Comparison of ENCODE assay signal across 2 cellular contexts in genomic region chr11:7657306-7658025, GRCh38.
TF ChIP-seq lines count a peak whose summit lies in the region.

No MANE protein-coding gene starts in this region.

TF ChIP-seq in GM23338, 12 proteins besides CTCF, POLR2A, EP300 and RAD21:
- no peak for TF ChIP-seq STAT1 (IDR thresholded peaks at IDR 0.05; ENCODE audit: unreplicated experiment)
- no peak for TF ChIP-seq CREB1 (CRISPR knock-in tag; IDR thresholded peaks at IDR 0.05; ENCODE audit: low read depth)
- no peak for TF ChIP-seq EZH2phosphoT487 (IDR thresholded peaks at IDR 0.05; ENCODE audit: unreplicated experiment)
- TF ChIP-seq REST (IDR thresholded peaks at IDR 0.05; ENCODE audit: unreplicated experiment): no peak
- no peak for TF ChIP-seq NANOG (IDR thresholded peaks at IDR 0.05; ENCODE audit: borderline replicate concordance)
- TF ChIP-seq ZNF114 (CRISPR knock-in tag; IDR thresholded peaks at IDR 0.05): no peak
- no peak for TF ChIP-seq POLR2AphosphoS5 (IDR thresholded peaks at IDR 0.05; ENCODE audit: low read depth)
- no peak for TF ChIP-seq ZNF462 (CRISPR knock-in tag; IDR thresholded peaks at IDR 0.05)
- no peak for TF ChIP-seq JUNB (IDR thresholded peaks at IDR 0.05; ENCODE audit: unreplicated experiment)
- TF ChIP-seq ETS1 (IDR thresholded peaks at IDR 0.05): no peak

TF ChIP-seq in HepG2, 621 proteins besides CTCF, POLR2A, EP300 and RAD21:
- TF ChIP-seq TEF (CRISPR knock-in tag; IDR thresholded peaks at IDR 0.05): no peak
- peak; percentile 23; the same call in 1 of the 2 replicates for TF ChIP-seq SPEN (CRISPR knock-in tag; IDR thresholded peaks at IDR 0.05; ENCODE audit: low read depth)
- no peak for TF ChIP-seq MLLT10 (CRISPR knock-in tag; IDR thresholded peaks at IDR 0.05)
- 0 out of 2 replicates have a peak, but pooled peaks have one; percentile 46 for TF ChIP-seq BHLHE40 (IDR thresholded peaks at IDR 0.05; ENCODE audit: low read length)
- TF ChIP-seq ZNF580 (CRISPR knock-in tag; IDR thresholded peaks at IDR 0.05; ENCODE audit: borderline replicate concordance, low read depth): 0 out of 2 replicates have a peak, but pooled peaks have one; percentile 32
- 0 out of 2 replicates have a peak, but pooled peaks have one; percentile 17 for TF ChIP-seq MED1 (CRISPR knock-in tag; IDR thresholded peaks at IDR 0.05)
- no peak for TF ChIP-seq BRCA1 (CRISPR knock-in tag; IDR thresholded peaks at IDR 0.05)
- peak; percentile 91 for TF ChIP-seq STAG1 (CRISPR knock-in tag; IDR thresholded peaks at IDR 0.05)
- TF ChIP-seq ZFY (CRISPR knock-in tag; IDR thresholded peaks at IDR 0.05): peak; percentile 39; the same call in 1 of the 2 replicates
- no peak for TF ChIP-seq HMG20B (CRISPR knock-in tag; conservative IDR thresholded peaks at IDR 0.05)
- TF ChIP-seq SMC3 (IDR thresholded peaks at IDR 0.05; ENCODE audit: low read length): peak; percentile 70
- no peak for TF ChIP-seq ZNF781 (CRISPR knock-in tag; IDR thresholded peaks at IDR 0.05; ENCODE audit: borderline replicate concordance, not compliant biosample characterization)
- TF ChIP-seq SALL1 (CRISPR knock-in tag; IDR thresholded peaks at IDR 0.05): peak; percentile 34; the same call in 1 of the 2 replicates
- 0 out of 4 replicates have a peak, but pooled peaks of 1 of the 2 experiments have one; percentile 27 for TF ChIP-seq HMGXB4 (CRISPR knock-in tag; IDR thresholded peaks at IDR 0.05; ENCODE audit: borderline replicate concordance in 1 of 2, low read depth in 1 of 2)
- peak; percentile 7; the same call in 1 of the 2 replicates for TF ChIP-seq ZFP91 (CRISPR knock-in tag; IDR thresholded peaks at IDR 0.05; ENCODE audit: borderline replicate concordance)
- TF ChIP-seq ZNF567 (CRISPR knock-in tag; IDR thresholded peaks at IDR 0.05; ENCODE audit: borderline replicate concordance): no peak
- TF ChIP-seq SAP130 (CRISPR knock-in tag; IDR thresholded peaks at IDR 0.05; ENCODE audit: low read depth): peak; percentile 27; the same call in 1 of the 2 replicates
- TF ChIP-seq ZNF256 (CRISPR knock-in tag; conservative IDR thresholded peaks at IDR 0.05): no peak
- TF ChIP-seq ZNF788 (CRISPR knock-in tag; IDR thresholded peaks at IDR 0.05; ENCODE audit: borderline replicate concordance): peak; percentile 38; the same call in 1 of the 2 replicates
- 0 out of 2 replicates have a peak, but pooled peaks have one; percentile 19 for TF ChIP-seq ETV6 (CRISPR knock-in tag; conservative IDR thresholded peaks at IDR 0.05)
- no peak for TF ChIP-seq TMF1 (CRISPR knock-in tag; IDR thresholded peaks at IDR 0.05; ENCODE audit: low read depth)
- TF ChIP-seq FOSL2 (CRISPR knock-in tag; IDR thresholded peaks at IDR 0.05): peak; percentile 32; the same call in 1 of the 2 replicates
- TF ChIP-seq ZNF687 (CRISPR knock-in tag; IDR thresholded peaks at IDR 0.05): peak; percentile 70
- no peak for TF ChIP-seq ZNF335 (CRISPR knock-in tag; IDR thresholded peaks at IDR 0.05)
TF ChIP-seq in HepG2: peak in this region for 15.
